8 cellular contexts compared by ENCODE assay signal in the genomic region with DNA sequence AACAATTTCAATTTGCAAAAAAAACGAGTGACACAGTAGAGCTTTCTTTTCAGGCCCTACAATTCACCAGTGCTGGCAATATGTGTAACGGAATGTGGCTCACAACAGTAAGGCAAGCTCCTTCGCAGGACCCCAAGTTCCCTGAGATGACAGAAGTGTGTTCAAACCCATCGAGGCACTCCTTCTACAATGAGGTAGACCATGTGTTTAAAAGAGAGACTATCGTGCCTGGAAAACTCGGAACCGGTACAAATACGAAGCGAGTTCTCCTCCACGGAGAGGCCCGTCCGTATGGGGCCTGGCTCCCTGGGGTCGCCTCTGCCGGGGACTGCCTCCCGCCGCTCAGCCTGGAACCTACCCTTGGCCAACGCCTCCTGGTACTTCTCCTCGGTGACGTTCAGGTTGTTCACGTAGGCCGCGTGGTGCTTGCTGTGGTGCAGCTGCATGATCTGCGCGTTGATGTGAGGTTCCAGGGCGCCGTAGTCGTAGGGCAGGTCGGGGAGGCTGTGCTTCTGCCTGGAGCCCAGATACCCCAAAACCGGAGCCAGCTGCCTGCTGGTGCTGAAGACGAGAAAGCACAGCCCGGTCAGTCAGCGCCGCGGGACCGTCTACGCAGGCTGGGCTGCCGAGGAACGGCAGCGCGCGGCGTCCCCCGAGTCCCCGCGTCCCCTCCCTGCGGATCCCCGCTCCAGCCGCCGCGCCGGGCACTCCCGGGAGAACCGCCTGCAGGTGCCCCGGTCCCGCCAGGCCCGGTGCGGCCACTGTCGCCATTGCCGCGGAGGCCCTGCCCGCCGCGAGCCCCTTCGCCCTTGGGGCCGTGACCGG. TPM values are rescaled to one million over a fixed set of nuclear protein-coding genes. Genes with fewer than 3 reads are reported as not detected.
A peak's percentile ranks its signal among the peaks of the same experiment; 100 is the strongest.
DNase-seq lines count a peak whose midpoint lies in the region; ATAC-seq and TF ChIP-seq lines count a peak whose summit lies in the region.

No MANE protein-coding gene starts in this region.

- H3K4me3 ChIP-seq in esophagus squamous epithelium, result peak overlapping the region; percentile 73 to 92 (median 80)
- H3K4me3 ChIP-seq in naive thymus-derived CD4-positive, alpha-beta T cell (ENCODE audit: low read length), result peak overlapping the region; percentile 63

- H3K4me1 ChIP-seq in esophagus squamous epithelium, result peaks cover 7 to 65% (median 29%) of the 10 kb centered on the region in 3 donors
- peaks cover 18 to 31% of the 10 kb centered on the region in 2 donors for H3K4me1 ChIP-seq in naive thymus-derived CD4-positive, alpha-beta T cell (ENCODE audit: control insufficient read depth in 2 of 2, insufficient read depth in 2 of 2, low read length in 2 of 2)

- H3K27ac ChIP-seq in esophagus squamous epithelium, result peak overlapping the region; percentile 95 to 97 (median 96)
- H3K27ac ChIP-seq in naive thymus-derived CD4-positive, alpha-beta T cell (ENCODE audit: low read depth, low read length), result peak overlapping the region; percentile 90

- peak overlapping the region; percentile 97 for H3K27ac Mint-ChIP-seq in activated T-cell treated with anti-CD3 and anti-CD28 coated beads, Interleukin-2, amount 50 U/mL, for 24 hours
- peak overlapping the region; percentile 94 to 98 (median 96) for H3K27ac Mint-ChIP-seq in naive thymus-derived CD4-positive, alpha-beta T cell

- intact Hi-C loops in esophagus squamous epithelium (cut with DNase I), result loop anchor here (10.0 kb wide), 2 partner anchors 72 to 342 kb away; a partner anchor contains a TSS
- intact Hi-C loops in naive thymus-derived CD4-positive, alpha-beta T cell (cut with micrococcal nuclease), result loop anchor here (1.0 to 10.0 kb wide), 14 partner anchors 28 to 875 kb away; a partner anchor contains a TSS

- DNase-seq in AG08395 (ENCODE audit: low spot score) (peak; percentile 19), NOMO-1 (lab: John Stamatoyannopoulos, UW; ENCODE audit: unreplicated experiment in 2 of 2) (peak; percentile 27 to 39), esophagus squamous epithelium (lab: John Stamatoyannopoulos, UW) (peak; percentile 21)
- peak; percentile 77 for DNase-seq in activated T-cell treated with anti-CD3 and anti-CD28 coated beads, Interleukin-2, amount 50 U/mL, for 24 hours
- peak; percentile 43 to 68 (median 56) for DNase-seq in naive thymus-derived CD4-positive, alpha-beta T cell
- DNase-seq in stimulated activated naive CD4-positive, alpha-beta T cell treated with Interleukin-2 at 50 U/mL for 16 hours (lab: John Stamatoyannopoulos, UW), result peak; percentile 58

- POLR2A ChIA-PET in naive thymus-derived CD4-positive, alpha-beta T cell (lab: Charles Lee), result interaction anchor here (0.6 to 10.0 kb wide), 13 partner anchors 11 to 333 kb away, joined by 3 to 115 read pairs (median 3); a partner anchor contains a TSS

- ATAC-seq in GM19023 (IDR thresholded peaks at IDR 0.05; ENCODE audit: unreplicated experiment) (peak; percentile 46), HG03159 (IDR thresholded peaks at IDR 0.05; ENCODE audit: unreplicated experiment) (peak; percentile 41)
- ATAC-seq in naive thymus-derived CD4-positive, alpha-beta T cell, result peak; percentile 35

- no peak for TF ChIP-seq POLR2A in esophagus squamous epithelium (IDR thresholded peaks at IDR 0.05)

- no peaks in the 10 kb centered on the region for H3K27me3 ChIP-seq in esophagus squamous epithelium
- H3K27me3 ChIP-seq in naive thymus-derived CD4-positive, alpha-beta T cell (ENCODE audit: control insufficient read depth in 2 of 2, insufficient read depth in 2 of 2, low read length in 2 of 2), result no peaks in the 10 kb centered on the region

- WGBS in esophagus squamous epithelium, 2 donors, result 1 to 2% methylated on average over 10 to 15 of the region's 66 CpGs

- peak overlapping the region; percentile 94 for H3K4me3 Mint-ChIP-seq in activated T-cell treated with anti-CD3 and anti-CD28 coated beads, Interleukin-2, amount 50 U/mL, for 24 hours
- H3K4me3 Mint-ChIP-seq in naive thymus-derived CD4-positive, alpha-beta T cell, result peak overlapping the region; percentile 74 to 97 (median 93)

- peaks cover 45% of the 10 kb centered on the region for H3K36me3 Mint-ChIP-seq in activated T-cell treated with anti-CD3 and anti-CD28 coated beads, Interleukin-2, amount 50 U/mL, for 24 hours (ENCODE audit: low read depth)
- peaks cover 0 to 26% (median 19%) of the 10 kb centered on the region in 5 donors for H3K36me3 Mint-ChIP-seq in naive thymus-derived CD4-positive, alpha-beta T cell

- peaks cover 3 to 28% (median 5%) of the 10 kb centered on the region in 3 donors for H3K36me3 ChIP-seq in esophagus squamous epithelium
- H3K36me3 ChIP-seq in naive thymus-derived CD4-positive, alpha-beta T cell (ENCODE audit: control insufficient read depth in 2 of 3, insufficient read depth in 3 of 3, low read length in 3 of 3), result peaks cover 0 to 27% (median 0%) of the 10 kb centered on the region in 3 experiments

- no peaks in the 10 kb centered on the region for H3K9me3 Mint-ChIP-seq in activated T-cell treated with anti-CD3 and anti-CD28 coated beads, Interleukin-2, amount 50 U/mL, for 24 hours
- peaks cover 0 to 5% (median 0%) of the 10 kb centered on the region in 11 donors for H3K9me3 Mint-ChIP-seq in naive thymus-derived CD4-positive, alpha-beta T cell

- H3K9me3 ChIP-seq in esophagus squamous epithelium, result no peaks in the 10 kb centered on the region
- no peaks in the 10 kb centered on the region for H3K9me3 ChIP-seq in naive thymus-derived CD4-positive, alpha-beta T cell (ENCODE audit: control insufficient read depth in 2 of 3, low read length in 3 of 3)

- H3K4me1 Mint-ChIP-seq in activated T-cell treated with anti-CD3 and anti-CD28 coated beads, Interleukin-2, amount 50 U/mL, for 24 hours (ENCODE audit: low read depth), result peaks cover 53% of the 10 kb centered on the region
- peaks cover 34 to 63% (median 46%) of the 10 kb centered on the region in 7 donors for H3K4me1 Mint-ChIP-seq in naive thymus-derived CD4-positive, alpha-beta T cell

- H3K27me3 Mint-ChIP-seq in activated T-cell treated with anti-CD3 and anti-CD28 coated beads, Interleukin-2, amount 50 U/mL, for 24 hours, result no peaks in the 10 kb centered on the region
- no peaks in the 10 kb centered on the region for H3K27me3 Mint-ChIP-seq in naive thymus-derived CD4-positive, alpha-beta T cell

- CTCF ChIA-PET in naive thymus-derived CD4-positive, alpha-beta T cell (lab: Charles Lee), result interaction anchor here (0.6 to 2.4 kb wide), 11 partner anchors 10 to 289 kb away, joined by 3 to 12 read pairs (median 4); a partner anchor contains a TSS

- TF ChIP-seq CTCF in esophagus squamous epithelium (IDR thresholded peaks at IDR 0.05), result no peak

RNA-seq across cellular contexts. Expression of a gene that starts 0.5 kb away (rescaled TPM):
- 100 to 1,000 TPM; 227 to 792 (median 519) TPM for total RNA-seq in esophagus squamous epithelium
- total RNA-seq in naive thymus-derived CD4-positive, alpha-beta T cell, result 100 to 1,000 TPM in 4 of 5 experiments, 10 to 100 TPM in 1; 80.2 to 306 (median 105) TPM
- 100 to 1,000 TPM; 114 to 128 TPM for polyA plus RNA-seq in naive thymus-derived CD4-positive, alpha-beta T cell

RNA-seq across cellular contexts. Expression of a gene that starts 34.8 kb away (rescaled TPM):
- 100 to 1,000 TPM in 1 of 4 donors, 10 to 100 TPM in 3; 45.0 to 105 (median 82.6) TPM for total RNA-seq in esophagus squamous epithelium
- total RNA-seq in naive thymus-derived CD4-positive, alpha-beta T cell, result 100 to 1,000 TPM; 117 to 152 (median 141) TPM
- polyA plus RNA-seq in naive thymus-derived CD4-positive, alpha-beta T cell, result 100 to 1,000 TPM; 131 to 133 TPM

Comparison
In these comparisons a context has a peak if more than half of its experiments do, and no peak if none do; other contexts are left out.
1. Peak in every context shown above with its lines: DNase-seq, ATAC-seq, H3K4me3 ChIP-seq and H3K27ac ChIP-seq.
2. DNase-seq: peak in every context shown above with its lines; median percentile 77 in activated T-cell treated with anti-CD3 and anti-CD28 coated beads, Interleukin-2, amount 50 U/mL, for 24 hours; 58 in stimulated activated naive CD4-positive, alpha-beta T cell treated with Interleukin-2 at 50 U/mL for 16 hours; 56 in naive thymus-derived CD4-positive, alpha-beta T cell; 33 in NOMO-1; 21 in esophagus squamous epithelium; 19 in AG08395.